ENCODE assay signal across 8 cellular contexts in the genomic region with DNA sequence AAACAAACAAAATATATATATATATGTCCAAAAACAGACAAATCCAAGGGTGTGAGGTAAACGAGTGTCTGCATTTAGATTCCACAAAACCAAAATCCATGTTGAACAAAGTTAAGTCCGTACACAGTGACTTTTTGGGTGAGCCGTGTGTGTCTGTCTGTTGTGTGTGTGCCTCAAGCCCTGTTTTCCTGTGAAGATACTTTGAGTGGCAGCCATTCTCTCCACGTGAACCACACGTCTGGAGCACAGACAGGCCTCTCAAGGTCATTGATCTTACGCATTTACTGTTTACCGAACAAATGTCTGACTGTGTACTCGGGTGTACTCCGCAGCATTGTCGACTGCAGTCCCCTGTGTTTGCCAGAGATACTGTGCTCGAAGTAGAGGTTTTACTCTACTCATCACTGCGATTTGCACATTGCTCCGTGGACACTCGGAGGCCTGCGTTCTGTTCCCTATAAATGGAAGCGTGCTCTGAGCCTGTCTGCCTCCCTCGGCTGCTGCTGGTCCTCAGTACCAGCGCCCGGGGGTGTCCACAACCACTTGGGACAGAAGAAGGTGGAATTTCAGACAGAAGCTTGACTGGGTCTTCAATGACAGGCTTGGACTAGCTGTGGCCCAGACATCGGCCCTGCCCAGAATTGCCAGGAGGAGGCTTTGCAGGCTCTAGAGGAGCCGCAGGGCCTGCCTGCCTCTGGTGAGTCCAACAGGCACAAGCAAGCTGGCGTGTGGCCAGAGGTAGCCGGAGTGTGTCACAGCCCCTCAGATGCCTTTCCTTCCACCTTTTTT. TPM values are rescaled to one million over a fixed set of nuclear protein-coding genes. Genes with fewer than 3 reads are reported as not detected.
DNase-seq lines count a peak whose midpoint lies in the region; ATAC-seq, FAIRE-seq and TF ChIP-seq lines count a peak whose summit lies in the region.

No MANE protein-coding gene starts in this region.

- H3K27me3 ChIP-seq in K562 (ENCODE audit: control insufficient read depth in 2 of 2, insufficient read depth in 2 of 2, low read length in 2 of 2), result no peaks in the 10 kb centered on the region
- no peaks in the 10 kb centered on the region for H3K27me3 ChIP-seq in skeletal muscle satellite cell (ENCODE audit: control insufficient read depth, insufficient read depth, low read length)

- H3K36me3 ChIP-seq in K562 (ENCODE audit: control insufficient read depth, insufficient read depth, low read length) (peaks cover 34% of the 10 kb centered on the region; the same call in 2 of the 3 replicates), skeletal muscle satellite cell (ENCODE audit: insufficient read depth, low read length) (peaks cover 49% of the 10 kb centered on the region)

- peaks cover 0 to 2% (median 0%) of the 10 kb centered on the region in 3 donors for H3K27me3 Mint-ChIP-seq in immature natural killer cell (ENCODE audit: low read depth in 3 of 3)

- no peak overlapping the region for H3K4me3 ChIP-seq in K562
- H3K4me3 ChIP-seq in skeletal muscle satellite cell (ENCODE audit: low read length), result no peak overlapping the region

- H3K36me3 Mint-ChIP-seq in immature natural killer cell, result peaks cover 7 to 28% (median 14%) of the 10 kb centered on the region in 3 donors

- H3K4me1 ChIP-seq in K562 (replicated peaks in 1 of 2; ENCODE audit: control insufficient read depth in 2 of 2, insufficient read depth in 2 of 2, low read length in 2 of 2) (peaks cover 26 to 33% of the 10 kb centered on the region in 2 experiments), skeletal muscle satellite cell (ENCODE audit: control insufficient read depth, insufficient read depth, low read length) (peaks cover 34% of the 10 kb centered on the region)

- peaks cover 2% of the 10 kb centered on the region for H3K9me1 ChIP-seq in K562 (ENCODE audit: control insufficient read depth, insufficient read depth, low read length)

- no peaks in the 10 kb centered on the region for H4K20me1 ChIP-seq in K562 (replicated peaks; ENCODE audit: control insufficient read depth, insufficient read depth, low read length)

- H3K79me2 ChIP-seq in K562 (ENCODE audit: control insufficient read depth, insufficient read depth, low read length), result no peaks in the 10 kb centered on the region

- POLR2A ChIA-PET in K562 (lab: Yijun Ruan, JAX), result no interaction called here

- peak; percentile 62 for DNase-seq in G401 (ENCODE audit: low spot score)
- peak in 1 of 4 experiments; percentile 34 for DNase-seq in K562 (ENCODE audit: extremely low read depth in 1 of 4, low spot score in 3 of 4)
- no peak for DNase-seq in immature natural killer cell
- no peak for DNase-seq in NCI-H446 treated with DMSO at 0.1 percent for 48 hours (lab: John Stamatoyannopoulos, UW)
- DNase-seq in NCI-H748 (lab: John Stamatoyannopoulos, UW; ENCODE audit: unreplicated experiment), result no peak
- no peak for DNase-seq in central memory CD4-positive, alpha-beta T cell

- H3K4me2 ChIP-seq in K562 (ENCODE audit: insufficient read depth, low read length), result peak overlapping the region; percentile 57; the same call in 1 of the 2 replicates
- no peak overlapping the region for H3K4me2 ChIP-seq in skeletal muscle satellite cell (ENCODE audit: low read length)

- in situ Hi-C loops in G401 (cut with HindIII; ENCODE audit: low sequenced_read_pairs), result no loop called here
- in situ Hi-C loops in K562 (cut with MboI), result no loop called here

- ATAC-seq in K562 (peak; percentile 26), HG02840 (IDR thresholded peaks at IDR 0.05; ENCODE audit: low FRiP score, unreplicated experiment) (no peak)

- peak overlapping the region; percentile 77 to 97 (median 87) for H3K27ac Mint-ChIP-seq in immature natural killer cell

- no peak for TF ChIP-seq RAD21 in K562 (CRISPR knock-in tag; conservative IDR thresholded peaks at IDR 0.05 in 1 of 2, IDR thresholded peaks at IDR 0.05 in 1 of 2)

- TF ChIP-seq EP300 in K562 (IDR thresholded peaks at IDR 0.05; ENCODE audit: low read length), result no peak

- H3K9me3 Mint-ChIP-seq in immature natural killer cell, result no peaks in the 10 kb centered on the region

- BruUV-seq in K562 (replicated peaks; lab: Mats Ljungman, UMichigan), result no TSS peak

- H3K9me3 ChIP-seq in K562 (replicated peaks; ENCODE audit: control insufficient read depth, insufficient read depth, low read depth, low read length) (no peaks in the 10 kb centered on the region), skeletal muscle satellite cell (replicated peaks; ENCODE audit: low read length) (no peaks in the 10 kb centered on the region)

- CTCF ChIA-PET in K562 (lab: Yijun Ruan, JAX; ENCODE audit: low intra/inter-chr PET ratio), result no interaction called here

- H3K9ac ChIP-seq in K562 (ENCODE audit: insufficient read depth in 1 of 2, low read depth in 2 of 2, low read length in 2 of 2), result peak overlapping the region; percentile 62 to 72
- H3K9ac ChIP-seq in skeletal muscle satellite cell (ENCODE audit: low read depth, low read length), result peak overlapping the region; percentile 80

- peak overlapping the region; percentile 91 for H3K27ac ChIP-seq in K562 (ENCODE audit: extremely low read depth, low read depth, low read length)

- TF ChIP-seq POLR2A in K562 (conservative IDR thresholded peaks at IDR 0.05), result no peak

- intact Hi-C loops in K562 (cut with micrococcal nuclease), result loop anchor here (5.0 kb wide), 1 partner anchor 53 kb away; no protein-coding TSS in a partner anchor

- TF ChIP-seq CTCF in K562 (IDR thresholded peaks at IDR 0.05 in 2 of 3, conservative IDR thresholded peaks at IDR 0.05 in 1 of 3; ENCODE audit: insufficient read depth in 2 of 3, low read depth in 1 of 3, low read length in 3 of 3), result no peak

- H3K4me1 Mint-ChIP-seq in immature natural killer cell, result peaks cover 43 to 69% of the 10 kb centered on the region in 2 donors

- FAIRE-seq in K562 (lab: Jason Lieb, UNC), result no peak

- peak overlapping the region in 2 of 5 donors; percentile 39 to 73 for H3K4me3 Mint-ChIP-seq in immature natural killer cell

- peak overlapping the region; percentile 70 for H2AFZ ChIP-seq in K562 (ENCODE audit: low read depth, low read length)

- WGBS in K562 (ENCODE audit: insufficient coverage, low coverage, missing lambda C conversion rate), result 46% methylated on average over 13 of the region's 23 CpGs

RNA-seq across cellular contexts. Expression of a gene that starts 22.1 kb away (rescaled TPM):
- total RNA-seq in G401 (2014; rRNA removed; shearing (Covaris generic)), result not detected in 2 replicates
- not detected in 2 replicates for total RNA-seq in K562 (2011; cell fraction: chromatin; rRNA removed; ENCODE audit: low replicate concordance)
- not detected in 2 replicates for total RNA-seq in K562 (2011; cell fraction: nucleolus; rRNA removed)
- not detected in 2 replicates for total RNA-seq in K562 (2011; cell fraction: nucleoplasm; rRNA removed)
- total RNA-seq in K562 (2014; rRNA removed) (not detected in 2 replicates), K562 (2014; rRNA removed; fragmentation: Illumina TruSeq; extraction: Trizol) (not detected in 2 replicates), K562 (2015; rRNA removed; fragmentation: Illumina TruSeq; extraction: Trizol) (not detected in 2 replicates), K562 (2021) (2.3 TPM in 2 replicates)
- polyA plus RNA-seq in K562 (2011; rRNA removed) (not detected in 2 replicates), K562 (2014; fragmentation: Illumina TruSeq; extraction: Trizol) (not detected in 2 replicates), K562 (2014; fragmentation: Nextera tagmentation; extraction: Ambion mirVana) (not detected), K562 (2014; rRNA removed) (not detected in 2 replicates), immature natural killer cell (under 1 TPM in 1 of 3 donors, not detected in 2; 0.12 TPM)
- not detected in 2 replicates for polyA plus RNA-seq in K562 (2011; cell fraction: cytosol; rRNA removed)
- polyA plus RNA-seq in K562 (2011; cell fraction: nucleus; rRNA removed), result not detected in 2 replicates
- polyA plus RNA-seq in K562 (2012), result 0.08 and 0.42 TPM in 2 replicates
- not detected in 2 replicates for polyA minus RNA-seq in K562 (2011; rRNA and poly(A)+ RNA removed)
- polyA minus RNA-seq in K562 (2011; cell fraction: cytosol; rRNA and poly(A)+ RNA removed), result not detected in 2 replicates
- polyA minus RNA-seq in K562 (2011; cell fraction: nucleus; rRNA and poly(A)+ RNA removed), result not detected in 2 replicates
- not detected in 2 replicates for total RNA-seq in skeletal muscle satellite cell (2012; rRNA removed)

RNA-seq across cellular contexts. Expression of a gene that starts 39.0 kb away (rescaled TPM):
- 22.6 and 28.5 TPM in 2 replicates for total RNA-seq in G401 (2014; rRNA removed; shearing (Covaris generic))
- 10.9 and 11.2 TPM in 2 replicates for total RNA-seq in K562 (2011; cell fraction: chromatin; rRNA removed; ENCODE audit: low replicate concordance)
- 6.7 and 9.7 TPM in 2 replicates for total RNA-seq in K562 (2011; cell fraction: nucleolus; rRNA removed)
- total RNA-seq in K562 (2011; cell fraction: nucleoplasm; rRNA removed), result 19.7 and 20.8 TPM in 2 replicates
- total RNA-seq in K562 (2014; rRNA removed) (6.5 TPM in 2 replicates), K562 (2014; rRNA removed; fragmentation: Illumina TruSeq; extraction: Trizol) (11.8 and 12.1 TPM in 2 replicates), K562 (2015; rRNA removed; fragmentation: Illumina TruSeq; extraction: Trizol) (8.3 and 12.1 TPM in 2 replicates), K562 (2021) (5.1 and 5.9 TPM in 2 replicates)
- polyA plus RNA-seq in K562 (2011; rRNA removed) (12.8 and 14.5 TPM in 2 replicates), K562 (2014; fragmentation: Illumina TruSeq; extraction: Trizol) (8.2 and 8.4 TPM in 2 replicates), K562 (2014; fragmentation: Nextera tagmentation; extraction: Ambion mirVana) (10 to 100 TPM; 14.0 to 17.0 TPM), K562 (2014; rRNA removed) (12.9 and 14.0 TPM in 2 replicates), immature natural killer cell (10 to 100 TPM; 36.9 to 64.3 (median 51.8) TPM)
- 7.1 and 9.8 TPM in 2 replicates for polyA plus RNA-seq in K562 (2011; cell fraction: cytosol; rRNA removed)
- 3.0 and 5.0 TPM in 2 replicates for polyA plus RNA-seq in K562 (2011; cell fraction: nucleus; rRNA removed)
- polyA plus RNA-seq in K562 (2012), result 9.0 and 9.3 TPM in 2 replicates
- 5.9 and 12.2 TPM in 2 replicates for polyA minus RNA-seq in K562 (2011; rRNA and poly(A)+ RNA removed)
- polyA minus RNA-seq in K562 (2011; cell fraction: cytosol; rRNA and poly(A)+ RNA removed), result 1.4 and 4.0 TPM in 2 replicates
- polyA minus RNA-seq in K562 (2011; cell fraction: nucleus; rRNA and poly(A)+ RNA removed), result 3.1 and 6.9 TPM in 2 replicates
- total RNA-seq in skeletal muscle satellite cell (2012; rRNA removed), result 10.4 and 12.5 TPM in 2 replicates

RNA-seq across cellular contexts. Expression of a gene that starts 54.2 kb away (rescaled TPM):
- total RNA-seq in G401 (2014; rRNA removed; shearing (Covaris generic)), result 0.31 and 1.4 TPM in 2 replicates
- total RNA-seq in K562 (2011; cell fraction: chromatin; rRNA removed; ENCODE audit: low replicate concordance), result 0.39 and 1.4 TPM in 2 replicates
- 0.39 and 0.50 TPM in 2 replicates for total RNA-seq in K562 (2011; cell fraction: nucleolus; rRNA removed)
- total RNA-seq in K562 (2011; cell fraction: nucleoplasm; rRNA removed), result 0.38 and 0.88 TPM in 2 replicates
- total RNA-seq in K562 (2014; rRNA removed) (not detected in 2 replicates), K562 (2014; rRNA removed; fragmentation: Illumina TruSeq; extraction: Trizol) (0.33 and 0.41 TPM in 2 replicates), K562 (2015; rRNA removed; fragmentation: Illumina TruSeq; extraction: Trizol) (0.30 TPM in 1 of 2 replicates, not detected in the other), K562 (2021) (0.25 and 0.29 TPM in 2 replicates)
- polyA plus RNA-seq in K562 (2011; rRNA removed) (0.07 TPM in 1 of 2 replicates, not detected in the other), K562 (2014; fragmentation: Illumina TruSeq; extraction: Trizol) (0.19 TPM in 1 of 2 replicates, not detected in the other), K562 (2014; fragmentation: Nextera tagmentation; extraction: Ambion mirVana) (under 1 TPM; 0.04 to 0.14 TPM), K562 (2014; rRNA removed) (0.24 and 0.58 TPM in 2 replicates), immature natural killer cell (under 1 TPM in 1 of 3 donors, not detected in 2; 0.30 TPM)
- polyA plus RNA-seq in K562 (2011; cell fraction: cytosol; rRNA removed), result 0.04 TPM in 1 of 2 replicates, not detected in the other
- 0.06 and 0.15 TPM in 2 replicates for polyA plus RNA-seq in K562 (2011; cell fraction: nucleus; rRNA removed)
- 0.29 TPM in 1 of 2 replicates, not detected in the other for polyA plus RNA-seq in K562 (2012)
- polyA minus RNA-seq in K562 (2011; rRNA and poly(A)+ RNA removed), result 0.51 TPM in 1 of 2 replicates, not detected in the other
- polyA minus RNA-seq in K562 (2011; cell fraction: cytosol; rRNA and poly(A)+ RNA removed), result not detected in 2 replicates
- polyA minus RNA-seq in K562 (2011; cell fraction: nucleus; rRNA and poly(A)+ RNA removed), result 0.13 and 0.33 TPM in 2 replicates
- total RNA-seq in skeletal muscle satellite cell (2012; rRNA removed), result 0.25 and 0.66 TPM in 2 replicates
